8 cellular contexts compared by ENCODE assay signal in the genomic region with DNA sequence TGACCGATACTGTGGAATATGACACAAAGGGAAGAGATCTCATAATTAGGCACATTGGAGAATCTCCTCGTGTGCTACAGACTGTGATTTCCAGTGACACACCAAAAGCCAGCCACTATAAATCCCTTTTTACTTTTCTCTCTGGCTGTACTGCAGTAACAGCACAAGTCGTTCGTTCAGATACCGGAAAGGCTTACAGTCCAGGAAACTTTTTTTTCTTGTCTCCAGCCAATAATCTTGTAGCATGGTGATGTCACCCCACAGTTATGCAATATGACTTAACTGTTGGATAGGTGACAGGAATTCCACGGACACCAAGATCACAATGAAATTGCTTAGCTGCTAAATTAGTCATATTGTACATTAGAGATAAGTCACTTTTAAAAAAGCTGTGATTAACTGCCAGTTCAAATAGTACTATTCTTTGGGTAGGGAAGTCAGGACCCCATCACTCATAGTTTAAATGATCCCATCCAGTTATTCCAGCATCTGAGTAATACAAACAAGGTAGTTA. TPM values are rescaled to one million over a fixed set of nuclear protein-coding genes. Genes with fewer than 3 reads are reported as not detected.
DNase-seq lines count a peak whose midpoint lies in the region; ATAC-seq lines count a peak whose summit lies in the region.

No MANE protein-coding gene starts in this region.

- no peak for ATAC-seq in HG03135 (IDR thresholded peaks at IDR 0.05; ENCODE audit: unreplicated experiment)
- no peak for ATAC-seq in GM21423 (IDR thresholded peaks at IDR 0.05; ENCODE audit: unreplicated experiment)

- DNase-seq in GOT3 (lab: John Stamatoyannopoulos, UW) (peak; percentile 48), SW480 (ENCODE audit: low spot score) (peak; percentile 94), globus pallidus (ENCODE audit: low spot score) (peak; percentile 25), pulmonary artery endothelial cell (ENCODE audit: low read depth, low spot score) (peak; percentile 100), NCI-H524 (lab: John Stamatoyannopoulos, UW) (no peak)
- no peak for DNase-seq in activated T-cell treated with anti-CD3 and anti-CD28 coated beads, Interleukin-2, amount 50 U/mL, for 48 hours

RNA-seq across cellular contexts. Expression of a gene that starts 36.3 kb away (rescaled TPM):
- total RNA-seq in pulmonary artery endothelial cell, result 6.9 and 10.0 TPM in 2 replicates

Comparison
In these comparisons a context has a peak if more than half of its experiments do, and no peak if none do; other contexts are left out.
1. DNase-seq: peak in GOT3 (single experiment), SW480 (single experiment), globus pallidus (single experiment) and pulmonary artery endothelial cell (single experiment); none in activated T-cell treated with anti-CD3 and anti-CD28 coated beads, Interleukin-2, amount 50 U/mL, for 48 hours (0 of 2) and NCI-H524 (0 of 2).